Comparison of ENCODE assay signal across 6 cellular contexts in genomic region chr1:110324667-110325066, GRCh38.
"Had no signal": no experiment of that assay in that cellular context is flagged by ENCODE, and none has a peak within 500 bp of the region (broad histone marks: within the 10 kb centered on the region; RNA-seq: fewer than 3 reads in every experiment).

No MANE protein-coding gene starts in this region.

- H3K4me3 ChIP-seq: GM23248 had no signal

- H3K27ac ChIP-seq: GM23248 had no signal

- H3K9me3 Mint-ChIP-seq: IgD-negative memory B cell had no signal

- H3K27ac Mint-ChIP-seq: IgD-negative memory B cell had no signal

- H2AFZ ChIP-seq: GM23248 had no signal

- H3K27me3 Mint-ChIP-seq: IgD-negative memory B cell had no signal

- H3K4me3 Mint-ChIP-seq: IgD-negative memory B cell had no signal

- H3K4me1 Mint-ChIP-seq: IgD-negative memory B cell had no signal

- DNase-seq: GM23248, GOT3, H7, HCEC 1CT, KBM-7 had no signal

- H3K9ac ChIP-seq: GM23248 had no signal
